ENCODE assay signal across 17 cellular contexts in genomic region chr11:102244681-102245409, GRCh38.
DNase-seq lines count a peak whose midpoint lies in the region; ATAC-seq, FAIRE-seq and TF ChIP-seq lines count a peak whose summit lies in the region.
"Had no signal": no experiment of that assay in that cellular context is flagged by ENCODE, and none has a peak within 500 bp of the region (broad histone marks: within the 10 kb centered on the region; RNA-seq: fewer than 3 reads in every experiment).

No MANE protein-coding gene starts in this region.

- no peak overlapping the region for H3K4me3 ChIP-seq in ACC112 (ENCODE audit: low read depth, low read length)
- no peak overlapping the region for H3K4me3 ChIP-seq in astrocyte (ENCODE audit: insufficient read depth, low read depth, low read length)
- H3K4me3 ChIP-seq in effector memory CD4-positive, alpha-beta T cell (ENCODE audit: insufficient read depth, low read depth, low read length, poor library complexity, severe bottlenecking): no peak overlapping the region
- H3K4me3 ChIP-seq: gastrocnemius medialis, SJCRH30, transverse colon had no signal

- H3K27ac Mint-ChIP-seq in astrocyte (ENCODE audit: unreplicated experiment): no peak overlapping the region
- H3K27ac Mint-ChIP-seq: natural killer cell had no signal

- no peak overlapping the region for H3K4me3 Mint-ChIP-seq in astrocyte (ENCODE audit: unreplicated experiment)
- H3K4me3 Mint-ChIP-seq: natural killer cell had no signal

- H3K36me3 ChIP-seq in ACC112 (ENCODE audit: insufficient read depth, low read length) (no peaks in the 10 kb centered on the region), astrocyte (ENCODE audit: insufficient read depth, low read length) (no peaks in the 10 kb centered on the region)
- H3K36me3 ChIP-seq in effector memory CD4-positive, alpha-beta T cell (ENCODE audit: control insufficient read depth, insufficient read depth, low read length): no peaks in the 10 kb centered on the region
- H3K36me3 ChIP-seq: gastrocnemius medialis, SJCRH30, transverse colon had no signal

- H3K4me1 ChIP-seq in ACC112 (ENCODE audit: control insufficient read depth, insufficient read depth, low read length, unreplicated experiment) (peaks cover 19% of the 10 kb centered on the region), astrocyte (ENCODE audit: insufficient read depth, low read length) (peaks cover 18% of the 10 kb centered on the region)
- no peaks in the 10 kb centered on the region for H3K4me1 ChIP-seq in effector memory CD4-positive, alpha-beta T cell (ENCODE audit: control insufficient read depth, insufficient read depth, low read length, poor library complexity, severe bottlenecking)
- H3K4me1 ChIP-seq: gastrocnemius medialis, SJCRH30 had no signal

- H3K4me1 Mint-ChIP-seq in astrocyte (ENCODE audit: low read depth, unreplicated experiment): peaks cover 16% of the 10 kb centered on the region
- H3K4me1 Mint-ChIP-seq: natural killer cell had no signal

- H3K4me2 ChIP-seq in astrocyte (ENCODE audit: low read length): peak overlapping the region; percentile 39

- no peaks in the 10 kb centered on the region for H3K9me3 Mint-ChIP-seq in astrocyte (ENCODE audit: unreplicated experiment)
- H3K9me3 Mint-ChIP-seq: natural killer cell had no signal

- DNase-seq in HT1080 (ENCODE audit: low read depth) (peak; percentile 78), astrocyte (ENCODE audit: low read depth) (peak; percentile 85), foreskin melanocyte (peak; percentile 88)
- DNase-seq in activated CD4-positive, CD25-positive, alpha-beta regulatory T cell (lab: John Stamatoyannopoulos, UW): no peak
- DNase-seq in effector memory CD4-positive, alpha-beta T cell: no peak
- DNase-seq: gastrocnemius medialis, GDM1, left colon, natural killer cell, NCI-H1417, NCI-H524, SJCRH30, transverse colon had no signal

- H3K27me3 Mint-ChIP-seq in astrocyte (ENCODE audit: low read depth, unreplicated experiment): no peaks in the 10 kb centered on the region

- no peak for TF ChIP-seq CTCF in astrocyte (IDR thresholded peaks at IDR 0.05; ENCODE audit: insufficient read depth, low read depth, low read length)

- H3K79me2 ChIP-seq in ACC112 (ENCODE audit: control insufficient read depth, insufficient read depth, low read length, unreplicated experiment): no peaks in the 10 kb centered on the region
- no peaks in the 10 kb centered on the region for H3K79me2 ChIP-seq in astrocyte (ENCODE audit: insufficient read depth, low read length)

- 0 out of 2 replicates have a peak overlapping the region, but pooled peaks have one; percentile 12 for H3K27ac ChIP-seq in ACC112 (ENCODE audit: low read depth, low read length)
- no peak overlapping the region for H3K27ac ChIP-seq in astrocyte (ENCODE audit: low read depth, low read length)
- H3K27ac ChIP-seq in effector memory CD4-positive, alpha-beta T cell (ENCODE audit: insufficient read depth, low read length, poor library complexity, severe bottlenecking): no peak overlapping the region
- H3K27ac ChIP-seq: gastrocnemius medialis, SJCRH30, transverse colon had no signal

- no peak overlapping the region for H2AFZ ChIP-seq in ACC112 (ENCODE audit: low read length, unreplicated experiment)
- no peak overlapping the region for H2AFZ ChIP-seq in astrocyte (ENCODE audit: low read depth, low read length)

- H3K36me3 Mint-ChIP-seq in astrocyte (ENCODE audit: low read depth, unreplicated experiment): no peaks in the 10 kb centered on the region
- H3K36me3 Mint-ChIP-seq: natural killer cell had no signal

- no peaks in the 10 kb centered on the region for H4K20me1 ChIP-seq in astrocyte (ENCODE audit: insufficient read depth, low read length)

- no peak overlapping the region for H3K9ac ChIP-seq in astrocyte (ENCODE audit: low read length)

- ATAC-seq in GM19452 (IDR thresholded peaks at IDR 0.05; ENCODE audit: unreplicated experiment): no peak
- ATAC-seq in HG02885 (IDR thresholded peaks at IDR 0.05; ENCODE audit: poor library complexity, unreplicated experiment): no peak
- ATAC-seq: gastrocnemius medialis, left colon, natural killer cell had no signal

- FAIRE-seq in astrocyte (lab: Jason Lieb, UNC): peak; percentile 55
- FAIRE-seq: A204.1 had no signal

- H3K9me3 ChIP-seq in astrocyte (ENCODE audit: insufficient read depth, low read depth, low read length): no peaks in the 10 kb centered on the region
- H3K9me3 ChIP-seq in effector memory CD4-positive, alpha-beta T cell (ENCODE audit: control insufficient read depth, low read length): no peaks in the 10 kb centered on the region
- H3K9me3 ChIP-seq: gastrocnemius medialis, SJCRH30, transverse colon had no signal

- H3K27me3 ChIP-seq in ACC112 (ENCODE audit: insufficient read depth, low read length): no peaks in the 10 kb centered on the region
- H3K27me3 ChIP-seq in astrocyte (ENCODE audit: insufficient read depth, low read length): no peaks in the 10 kb centered on the region
- H3K27me3 ChIP-seq in effector memory CD4-positive, alpha-beta T cell (replicated peaks; ENCODE audit: control insufficient read depth, insufficient read depth, low read length, poor library complexity, severe bottlenecking): no peaks in the 10 kb centered on the region
- H3K27me3 ChIP-seq: gastrocnemius medialis, SJCRH30, transverse colon had no signal

Comparison
In these comparisons a context has a peak if more than half of its experiments do, and no peak if none do; other contexts are left out.
1. DNase-seq: peak in HT1080 (single experiment), astrocyte (single experiment) and foreskin melanocyte (single experiment); none in activated CD4-positive, CD25-positive, alpha-beta regulatory T cell (0 of 4) and effector memory CD4-positive, alpha-beta T cell (0 of 3).